1 cellular context compared by ENCODE assay signal in genomic region chr11:59189986-59190385, GRCh38.
TF ChIP-seq lines count a peak whose summit lies in the region.

No MANE protein-coding gene starts in this region.

TF ChIP-seq in endothelial cell of umbilical vein, 7 proteins besides CTCF, POLR2A, EP300 and RAD21 (continued from another document):
- TF ChIP-seq FOS (IDR thresholded peaks at IDR 0.05; ENCODE audit: borderline replicate concordance, insufficient read depth, low read length) (no peak), GATA2 (IDR thresholded peaks at IDR 0.05; ENCODE audit: insufficient read depth, insufficient read length, low read depth, low read length) (no peak), POLR2AphosphoS5 (IDR thresholded peaks at IDR 0.05; ENCODE audit: insufficient read depth, low read depth, low read length) (no peak), JUN (IDR thresholded peaks at IDR 0.05; ENCODE audit: borderline replicate concordance, insufficient read depth, insufficient read length, low read depth) (no peak), MYC (IDR thresholded peaks at IDR 0.05; ENCODE audit: low read depth, low read length) (no peak), MAX (IDR thresholded peaks at IDR 0.05; ENCODE audit: insufficient read depth, insufficient read length) (no peak)
